ENCODE assay signal across 22 cellular contexts in genomic region chr22:29840498-29840897, GRCh38. TPM values are rescaled to one million over a fixed set of nuclear protein-coding genes. Genes with fewer than 3 reads are reported as not detected.
DNase-seq lines count a peak whose midpoint lies in the region; FAIRE-seq and TF ChIP-seq lines count a peak whose summit lies in the region.
"Had no signal": no experiment of that assay in that cellular context is flagged by ENCODE, and none has a peak within 500 bp of the region (broad histone marks: within the 10 kb centered on the region; RNA-seq: fewer than 3 reads in every experiment).

No MANE protein-coding gene starts in this region.

- no peak overlapping the region for H2BK15ac ChIP-seq in H1 (ENCODE audit: low read length)

- H3K27ac ChIP-seq in H1 (ENCODE audit: low read depth, low read length), result no peak overlapping the region
- H3K27ac ChIP-seq: pancreas, right atrium auricular region, SK-N-MC had no signal

- no peaks in the 10 kb centered on the region for H3K36me3 ChIP-seq in H1 (ENCODE audit: control insufficient read depth in 2 of 4, insufficient read depth in 4 of 4, low read length in 3 of 4)
- H3K36me3 ChIP-seq: pancreas, right atrium auricular region had no signal

- no peaks in the 10 kb centered on the region for H3K9me3 ChIP-seq in H1 (ENCODE audit: insufficient read depth in 2 of 2, low read depth in 1 of 2, low read length in 1 of 2)
- H3K9me3 ChIP-seq: pancreas, right atrium auricular region had no signal

- no peak for FAIRE-seq in H1 (lab: Jason Lieb, UNC)
- no peak for FAIRE-seq in frontal cortex (lab: Jason Lieb, UNC)
- FAIRE-seq: pancreas had no signal

- no peak overlapping the region for H3K56ac ChIP-seq in H1 (replicated peaks; ENCODE audit: insufficient read length, low read depth, low read length)

- no peaks in the 10 kb centered on the region for H3K27me3 ChIP-seq in H1 (replicated peaks in 1 of 4; ENCODE audit: control insufficient read depth in 3 of 4, extremely low read depth in 1 of 4, insufficient read depth in 3 of 4, low read length in 3 of 4)
- H3K27me3 ChIP-seq: pancreas, right atrium auricular region had no signal

- no peak overlapping the region for H3K4ac ChIP-seq in H1 (replicated peaks; ENCODE audit: insufficient read length, low read depth, low read length)

- no peak for TF ChIP-seq EP300 in H1 (IDR thresholded peaks at IDR 0.05; ENCODE audit: borderline replicate concordance in 1 of 2, low read depth in 2 of 2, low read length in 2 of 2)

- H3K18ac ChIP-seq in H1 (ENCODE audit: extremely low read depth, low read length), result no peak overlapping the region

- TF ChIP-seq POLR2A in H1 (IDR thresholded peaks at IDR 0.05; ENCODE audit: control extremely low read depth in 1 of 2, low read depth in 2 of 2, low read length in 2 of 2), result no peak

- CTCF ChIA-PET in H1 (lab: Charles Lee; ENCODE audit: partially characterized antibody), result interaction anchor here (0.7 kb wide), 1 partner anchor 164 kb away, joined by 3 read pairs; no protein-coding TSS in a partner anchor

- no peak overlapping the region for H3K9ac ChIP-seq in H1 (replicated peaks in 1 of 4; ENCODE audit: extremely low read depth in 1 of 4, low read depth in 3 of 4, low read length in 3 of 4)

- POLR2A ChIA-PET in H1 (lab: Charles Lee; ENCODE audit: partially characterized antibody), result interaction anchor here (0.7 kb wide), 1 partner anchor 216 kb away, joined by 3 read pairs; no protein-coding TSS in a partner anchor

- no peak overlapping the region for H3K4me3 ChIP-seq in H1 (ENCODE audit: extremely low read depth in 1 of 4, insufficient read depth in 2 of 4, low read depth in 3 of 4, low read length in 4 of 4)
- H3K4me3 ChIP-seq: pancreas, right atrium auricular region, SK-N-MC had no signal

- no peak overlapping the region for H4K8ac ChIP-seq in H1 (ENCODE audit: extremely low read depth, insufficient read depth, low read length)

- H3K79me2 ChIP-seq in H1 (ENCODE audit: control insufficient read depth in 1 of 2, insufficient read depth in 2 of 2, low read length in 2 of 2), result peaks cover 0 to 5% of the 10 kb centered on the region in 2 experiments; a peak in 1 of 4 replicates

- peaks cover 0 to 4% (median 0%) of the 10 kb centered on the region in 4 experiments; a peak in 2 of 7 replicates for H3K4me1 ChIP-seq in H1 (replicated peaks in 1 of 4; ENCODE audit: control insufficient read depth in 3 of 4, insufficient read depth in 4 of 4, low read length in 3 of 4)

- no peak overlapping the region for H3K23ac ChIP-seq in H1 (ENCODE audit: insufficient read length)

- peaks cover 3% of the 10 kb centered on the region; the same call in 1 of the 2 replicates for H3K79me1 ChIP-seq in H1 (ENCODE audit: low read depth, low read length)

- H2AK5ac ChIP-seq in H1 (ENCODE audit: low read depth, low read length), result no peak overlapping the region

- peaks cover 3% of the 10 kb centered on the region; the same call in 1 of the 2 replicates for H3K23me2 ChIP-seq in H1 (ENCODE audit: low read depth, low read length)

- H4K5ac ChIP-seq in H1 (ENCODE audit: insufficient read length, low read depth, low read length), result no peak overlapping the region

- H4K91ac ChIP-seq in H1 (replicated peaks; ENCODE audit: insufficient read length, low read length), result no peak overlapping the region

- no peak overlapping the region for H3K14ac ChIP-seq in H1 (ENCODE audit: insufficient read length)

- no peak overlapping the region for H2BK5ac ChIP-seq in H1 (ENCODE audit: low read depth, low read length)

- H4K20me1 ChIP-seq in H1 (replicated peaks in 1 of 2; ENCODE audit: control insufficient read depth in 1 of 2, insufficient read depth in 2 of 2, low read length in 2 of 2), result no peaks in the 10 kb centered on the region

- H2BK12ac ChIP-seq in H1 (ENCODE audit: low read depth, low read length), result no peak overlapping the region

- TF ChIP-seq RAD21 in H1 (IDR thresholded peaks at IDR 0.05 in 1 of 2, conservative IDR thresholded peaks at IDR 0.05 in 1 of 2; ENCODE audit: low read depth in 2 of 2, low read length in 2 of 2), result no peak

- 0 out of 2 replicates have a peak overlapping the region, but pooled peaks have one; percentile 11 for H2AFZ ChIP-seq in H1 (ENCODE audit: low read length)

- no peak overlapping the region for H2BK120ac ChIP-seq in H1 (replicated peaks; ENCODE audit: low read depth, low read length)

- TF ChIP-seq CTCF in H1 (IDR thresholded peaks at IDR 0.05; ENCODE audit: control extremely low read depth in 1 of 3, insufficient read depth in 1 of 3, low read depth in 1 of 3, low read length in 3 of 3), result no peak

- DNase-seq in NOMO-1 treated with DMSO at 0.1 percent for 48 hours (lab: John Stamatoyannopoulos, UW; ENCODE audit: unreplicated experiment) (peak; percentile 16), NOMO-1 treated with dmso at 0.1 percent for 144 hours (lab: John Stamatoyannopoulos, UW; ENCODE audit: unreplicated experiment) (no peak), OCI-M1 (lab: John Stamatoyannopoulos, UW) (peak; percentile 94), H1 (ENCODE audit: low read depth in 1 of 2, low spot score in 2 of 2) (no peak), renal cortical epithelial cell (ENCODE audit: low read depth) (peak; percentile 17), NCI-H2107 (lab: John Stamatoyannopoulos, UW) (no peak), frontal cortex (ENCODE audit: low spot score in 2 of 2) (no peak), 8988T (no peak)
- DNase-seq: activated CD8-positive, alpha-beta memory T cell treated with anti-CD3 and anti-CD28 coated beads, Interleukin-2, amount 50 U/mL, for 4 hours; CD8-positive, alpha-beta memory T cell; cerebellar nuclear complex; DMS53; H9; hippocampal formation; left ventricle myocardium superior; MM.1S; NCI-H1694; NCI-H526 treated with DMSO at 0.1 percent for 48 hours; pancreas; stimulated activated CD4-positive, alpha-beta T cell treated with anti-CD3 and anti-CD28 coated beads, Interleukin-4, amount 100 ng/mL, for 1 hour had no signal

- no peak overlapping the region for H2BK20ac ChIP-seq in H1 (ENCODE audit: low read length)

- no peak overlapping the region for H3K4me2 ChIP-seq in H1 (ENCODE audit: insufficient read depth in 1 of 2, low read depth in 2 of 2, low read length in 2 of 2)

TF ChIP-seq in H1, 55 proteins besides CTCF, POLR2A, EP300 and RAD21:
- TF ChIP-seq BCL11A (IDR thresholded peaks at IDR 0.05; ENCODE audit: low read depth in 2 of 2, low read length in 2 of 2), result no peak
- TF ChIP-seq TAF7 (optimal IDR thresholded peaks at IDR 0.05; ENCODE audit: borderline replicate concordance, low read depth, low read length), result no peak
- TF ChIP-seq TBP (IDR thresholded peaks at IDR 0.05; ENCODE audit: low read depth, low read length), result no peak
- no peak for TF ChIP-seq NRF1 (IDR thresholded peaks at IDR 0.05; ENCODE audit: low read depth, low read length)
- no peak for TF ChIP-seq POU5F1 (IDR thresholded peaks at IDR 0.05; ENCODE audit: low read depth, low read length)
- no peak for TF ChIP-seq TAF1 (IDR thresholded peaks at IDR 0.05; ENCODE audit: low read depth, low read length)
- TF ChIP-seq SIX5 (IDR thresholded peaks at IDR 0.05; ENCODE audit: low read depth, low read length), result no peak
- no peak for TF ChIP-seq ATF3 (IDR thresholded peaks at IDR 0.05; ENCODE audit: insufficient read depth, low read depth, low read length)
- TF ChIP-seq RNF2 (IDR thresholded peaks at IDR 0.05; ENCODE audit: borderline replicate concordance, low read depth, low read length, missing control alignments, poor library complexity, severe bottlenecking), result no peak
- TF ChIP-seq POLR2AphosphoS5 (IDR thresholded peaks at IDR 0.05; ENCODE audit: low read depth, low read length), result no peak

RNA-seq across cellular contexts. Expression of gene ASCC2, which starts 2.4 kb away (rescaled TPM):
- 35.8 and 35.9 TPM in 2 replicates for total RNA-seq in H1 (2021; fragmentation: NEBNext Ultra II Directional; extraction: Animal tissue kit (Norgen Biotek cat#: 25700))
- polyA plus RNA-seq in H1 (2011; rRNA removed), result 35.0 and 40.4 TPM in 2 replicates
- polyA plus RNA-seq in H1 (2011; cell fraction: cytosol; rRNA removed), result 36.5 TPM
- polyA plus RNA-seq in H1 (2011; cell fraction: nucleus; rRNA removed), result 67.0 TPM
- polyA plus RNA-seq in H1 (2012, experiment 1 of 2), result 37.2 to 43.7 TPM (median 38.4 TPM) in 4 replicates
- polyA plus RNA-seq in H1 (2012, experiment 2 of 2), result 18.2 TPM
- 28.8 TPM for polyA plus RNA-seq in H1 (2013, experiment 1 of 2)
- 30.0 TPM for polyA plus RNA-seq in H1 (2013, experiment 2 of 2)
- polyA minus RNA-seq in H1 (2011; rRNA and poly(A)+ RNA removed), result 43.7 and 44.7 TPM in 2 replicates
- 21.7 TPM for polyA minus RNA-seq in H1 (2011; cell fraction: cytosol; rRNA and poly(A)+ RNA removed)
- 39.6 TPM for polyA minus RNA-seq in H1 (2011; cell fraction: nucleus; rRNA and poly(A)+ RNA removed)
- total RNA-seq in renal cortical epithelial cell (14.4 and 29.8 TPM in 2 replicates), frontal cortex (15.1 TPM)

RNA-seq across cellular contexts. Expression of gene MTMR3, which starts 42.5 kb away (rescaled TPM):
- total RNA-seq in H1 (2021; fragmentation: NEBNext Ultra II Directional; extraction: Animal tissue kit (Norgen Biotek cat#: 25700)), result 18.5 and 20.2 TPM in 2 replicates
- polyA plus RNA-seq in H1 (2011; rRNA removed), result 16.9 and 23.4 TPM in 2 replicates
- polyA plus RNA-seq in H1 (2011; cell fraction: cytosol; rRNA removed), result 18.1 TPM
- 88.0 TPM for polyA plus RNA-seq in H1 (2011; cell fraction: nucleus; rRNA removed)
- 10.5 to 13.3 TPM (median 12.5 TPM) in 4 replicates for polyA plus RNA-seq in H1 (2012, experiment 1 of 2)
- 1.7 TPM for polyA plus RNA-seq in H1 (2012, experiment 2 of 2)
- polyA plus RNA-seq in H1 (2013, experiment 1 of 2), result 6.5 TPM
- polyA plus RNA-seq in H1 (2013, experiment 2 of 2), result 6.1 TPM
- polyA minus RNA-seq in H1 (2011; rRNA and poly(A)+ RNA removed), result 39.9 and 47.3 TPM in 2 replicates
- polyA minus RNA-seq in H1 (2011; cell fraction: cytosol; rRNA and poly(A)+ RNA removed), result 14.8 TPM
- polyA minus RNA-seq in H1 (2011; cell fraction: nucleus; rRNA and poly(A)+ RNA removed), result 35.2 TPM
- total RNA-seq in renal cortical epithelial cell, result 33.3 and 77.7 TPM in 2 replicates
- 66.0 TPM for total RNA-seq in frontal cortex

Comparison
In these comparisons a context has a peak if more than half of its experiments do, and no peak if none do; other contexts are left out.
1. DNase-seq: peak in NOMO-1 treated with DMSO at 0.1 percent for 48 hours (single experiment), OCI-M1 (single experiment) and renal cortical epithelial cell (single experiment); none in NOMO-1 treated with dmso at 0.1 percent for 144 hours (single experiment), H1 (0 of 2), NCI-H2107 (single experiment), frontal cortex (0 of 2) and 8988T (single experiment).